Comparison of ENCODE assay signal across 1 cellular context in the genomic region with DNA sequence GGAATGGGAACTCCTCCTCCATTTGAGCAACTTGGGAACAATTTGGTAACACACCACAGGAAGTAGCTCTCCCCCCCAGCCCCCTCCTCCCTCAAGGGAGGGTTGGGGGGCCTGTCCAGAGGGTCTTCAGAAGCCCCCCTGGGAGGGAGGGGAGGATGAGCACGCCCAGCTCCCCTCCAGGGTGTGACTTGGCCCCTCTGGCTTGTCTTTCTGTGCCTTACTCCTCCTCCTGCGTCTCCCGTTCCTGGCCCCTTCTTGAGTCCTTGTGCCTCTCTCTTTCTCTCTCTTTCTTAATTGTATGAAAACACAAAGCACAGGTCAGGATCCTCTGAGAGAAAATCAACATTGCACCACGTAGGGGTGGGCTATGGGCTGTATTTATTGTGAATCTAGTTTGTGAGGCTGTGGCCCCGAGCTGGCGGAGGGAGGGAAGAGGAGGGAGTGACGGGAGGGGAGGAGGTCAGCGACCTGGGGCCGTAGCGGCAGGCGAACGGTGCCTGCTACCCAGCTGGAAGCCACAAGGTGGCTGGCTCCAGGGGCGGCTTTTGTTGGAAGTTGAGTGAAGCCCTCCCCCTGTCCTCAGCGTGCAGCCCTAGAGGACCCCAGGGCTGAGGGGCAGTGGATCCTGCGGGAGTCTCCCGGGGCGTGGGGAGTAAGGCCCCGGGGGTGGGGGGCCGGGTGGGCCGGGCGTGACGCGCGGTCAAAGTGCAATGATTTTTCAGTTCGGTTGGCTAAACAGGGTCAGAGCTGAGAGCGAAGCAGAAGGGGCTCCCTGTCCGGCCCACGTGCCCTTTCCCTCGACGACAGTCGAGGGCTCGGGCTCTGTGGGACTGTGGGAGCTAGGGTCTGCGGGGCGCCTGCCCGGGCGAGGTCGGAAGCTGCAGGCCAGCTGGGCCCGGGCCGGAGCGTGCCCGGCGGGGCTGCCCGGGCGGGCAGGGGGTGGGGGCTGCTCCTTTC.
TF ChIP-seq lines count a peak whose summit lies in the region.

No MANE protein-coding gene starts in this region.

TF ChIP-seq in HepG2, 621 proteins besides CTCF, POLR2A, EP300 and RAD21 (continued from another document and continues in another):
- TF ChIP-seq, protein P1, sequence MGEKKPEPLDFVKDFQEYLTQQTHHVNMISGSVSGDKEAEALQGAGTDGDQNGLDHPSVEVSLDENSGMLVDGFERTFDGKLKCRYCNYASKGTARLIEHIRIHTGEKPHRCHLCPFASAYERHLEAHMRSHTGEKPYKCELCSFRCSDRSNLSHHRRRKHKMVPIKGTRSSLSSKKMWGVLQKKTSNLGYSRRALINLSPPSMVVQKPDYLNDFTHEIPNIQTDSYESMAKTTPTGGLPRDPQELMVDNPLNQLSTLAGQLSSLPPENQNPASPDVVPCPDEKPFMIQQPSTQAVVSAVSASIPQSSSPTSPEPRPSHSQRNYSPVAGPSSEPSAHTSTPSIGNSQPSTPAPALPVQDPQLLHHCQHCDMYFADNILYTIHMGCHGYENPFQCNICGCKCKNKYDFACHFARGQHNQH (CRISPR knock-in tag; IDR thresholded peaks at IDR 0.05): 0 out of 2 replicates have a peak, but pooled peaks have one; percentile 32
- TF ChIP-seq CCDC6 (CRISPR knock-in tag; IDR thresholded peaks at IDR 0.05) (no peak), ZNF747 (CRISPR knock-in tag; IDR thresholded peaks at IDR 0.05; ENCODE audit: borderline replicate concordance) (no peak), GPN1 (CRISPR knock-in tag; IDR thresholded peaks at IDR 0.05; ENCODE audit: borderline replicate concordance) (no peak), ZNF333 (CRISPR knock-in tag; IDR thresholded peaks at IDR 0.05; ENCODE audit: borderline replicate concordance) (no peak), ZBTB7B (CRISPR knock-in tag; IDR thresholded peaks at IDR 0.05) (no peak), ZNF558 (CRISPR knock-in tag; IDR thresholded peaks at IDR 0.05; ENCODE audit: borderline replicate concordance) (no peak), ZC3H13 (CRISPR knock-in tag; IDR thresholded peaks at IDR 0.05) (no peak), RXRB (CRISPR knock-in tag; IDR thresholded peaks at IDR 0.05; ENCODE audit: borderline replicate concordance) (peak; percentile 73), SETDB1 (CRISPR knock-in tag; IDR thresholded peaks at IDR 0.05; ENCODE audit: borderline replicate concordance) (no peak), THYN1 (CRISPR knock-in tag; IDR thresholded peaks at IDR 0.05; ENCODE audit: borderline replicate concordance, low read depth) (no peak), ZNF598 (CRISPR knock-in tag; IDR thresholded peaks at IDR 0.05; ENCODE audit: borderline replicate concordance) (no peak), SP1 (IDR thresholded peaks at IDR 0.05) (no peak), SP1 (CRISPR knock-in tag; IDR thresholded peaks at IDR 0.05) (no peak), ZBTB3 (CRISPR knock-in tag; IDR thresholded peaks at IDR 0.05; ENCODE audit: borderline replicate concordance, low read depth) (no peak), ZNF607 (CRISPR knock-in tag; IDR thresholded peaks at IDR 0.05; ENCODE audit: borderline replicate concordance) (no peak), ELF4 (CRISPR knock-in tag; IDR thresholded peaks at IDR 0.05; ENCODE audit: borderline replicate concordance) (no peak), PHF8 (CRISPR knock-in tag; IDR thresholded peaks at IDR 0.05) (no peak), KDM2A (CRISPR knock-in tag; IDR thresholded peaks at IDR 0.05; ENCODE audit: borderline replicate concordance, low read depth) (peak; percentile 75), GFI1 (CRISPR knock-in tag; IDR thresholded peaks at IDR 0.05; ENCODE audit: borderline replicate concordance) (no peak), SALL1 (CRISPR knock-in tag; IDR thresholded peaks at IDR 0.05) (peak; percentile 41; the same call in 1 of the 2 replicates), ZNF101 (CRISPR knock-in tag; IDR thresholded peaks at IDR 0.05; ENCODE audit: borderline replicate concordance, low read depth) (no peak), ZFP36 (IDR thresholded peaks at IDR 0.05; ENCODE audit: borderline replicate concordance, low read depth, low read length, partially characterized antibody) (no peak), REPIN1 (CRISPR knock-in tag; IDR thresholded peaks at IDR 0.05; ENCODE audit: borderline replicate concordance, low read depth) (no peak), FOXC1 (CRISPR knock-in tag; IDR thresholded peaks at IDR 0.05; ENCODE audit: borderline replicate concordance) (no peak), GATAD2A (CRISPR knock-in tag; IDR thresholded peaks at IDR 0.05) (peak; percentile 44), ZZZ3 (CRISPR knock-in tag; IDR thresholded peaks at IDR 0.05; ENCODE audit: borderline replicate concordance) (no peak), SCMH1 (CRISPR knock-in tag; IDR thresholded peaks at IDR 0.05; ENCODE audit: borderline replicate concordance) (no peak), ZNF292 (CRISPR knock-in tag; IDR thresholded peaks at IDR 0.05; ENCODE audit: borderline replicate concordance, low read depth) (peak; percentile 45; the same call in 1 of the 2 replicates), NCOA2 (CRISPR knock-in tag; IDR thresholded peaks at IDR 0.05) (peak; percentile 20; the same call in 1 of the 2 replicates), SOX13 (IDR thresholded peaks at IDR 0.05) (no peak), SOX13 (CRISPR knock-in tag; conservative IDR thresholded peaks at IDR 0.05 in 1 of 2, IDR thresholded peaks at IDR 0.05 in 1 of 2) (no peak)
- TF ChIP-seq, protein P2, sequence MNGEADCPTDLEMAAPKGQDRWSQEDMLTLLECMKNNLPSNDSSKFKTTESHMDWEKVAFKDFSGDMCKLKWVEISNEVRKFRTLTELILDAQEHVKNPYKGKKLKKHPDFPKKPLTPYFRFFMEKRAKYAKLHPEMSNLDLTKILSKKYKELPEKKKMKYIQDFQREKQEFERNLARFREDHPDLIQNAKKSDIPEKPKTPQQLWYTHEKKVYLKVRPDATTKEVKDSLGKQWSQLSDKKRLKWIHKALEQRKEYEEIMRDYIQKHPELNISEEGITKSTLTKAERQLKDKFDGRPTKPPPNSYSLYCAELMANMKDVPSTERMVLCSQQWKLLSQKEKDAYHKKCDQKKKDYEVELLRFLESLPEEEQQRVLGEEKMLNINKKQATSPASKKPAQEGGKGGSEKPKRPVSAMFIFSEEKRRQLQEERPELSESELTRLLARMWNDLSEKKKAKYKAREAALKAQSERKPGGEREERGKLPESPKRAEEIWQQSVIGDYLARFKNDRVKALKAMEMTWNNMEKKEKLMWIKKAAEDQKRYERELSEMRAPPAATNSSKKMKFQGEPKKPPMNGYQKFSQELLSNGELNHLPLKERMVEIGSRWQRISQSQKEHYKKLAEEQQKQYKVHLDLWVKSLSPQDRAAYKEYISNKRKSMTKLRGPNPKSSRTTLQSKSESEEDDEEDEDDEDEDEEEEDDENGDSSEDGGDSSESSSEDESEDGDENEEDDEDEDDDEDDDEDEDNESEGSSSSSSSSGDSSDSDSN (CRISPR knock-in tag; IDR thresholded peaks at IDR 0.05): peak; percentile 29; the same call in 1 of the 2 replicates
- TF ChIP-seq, protein P3, sequence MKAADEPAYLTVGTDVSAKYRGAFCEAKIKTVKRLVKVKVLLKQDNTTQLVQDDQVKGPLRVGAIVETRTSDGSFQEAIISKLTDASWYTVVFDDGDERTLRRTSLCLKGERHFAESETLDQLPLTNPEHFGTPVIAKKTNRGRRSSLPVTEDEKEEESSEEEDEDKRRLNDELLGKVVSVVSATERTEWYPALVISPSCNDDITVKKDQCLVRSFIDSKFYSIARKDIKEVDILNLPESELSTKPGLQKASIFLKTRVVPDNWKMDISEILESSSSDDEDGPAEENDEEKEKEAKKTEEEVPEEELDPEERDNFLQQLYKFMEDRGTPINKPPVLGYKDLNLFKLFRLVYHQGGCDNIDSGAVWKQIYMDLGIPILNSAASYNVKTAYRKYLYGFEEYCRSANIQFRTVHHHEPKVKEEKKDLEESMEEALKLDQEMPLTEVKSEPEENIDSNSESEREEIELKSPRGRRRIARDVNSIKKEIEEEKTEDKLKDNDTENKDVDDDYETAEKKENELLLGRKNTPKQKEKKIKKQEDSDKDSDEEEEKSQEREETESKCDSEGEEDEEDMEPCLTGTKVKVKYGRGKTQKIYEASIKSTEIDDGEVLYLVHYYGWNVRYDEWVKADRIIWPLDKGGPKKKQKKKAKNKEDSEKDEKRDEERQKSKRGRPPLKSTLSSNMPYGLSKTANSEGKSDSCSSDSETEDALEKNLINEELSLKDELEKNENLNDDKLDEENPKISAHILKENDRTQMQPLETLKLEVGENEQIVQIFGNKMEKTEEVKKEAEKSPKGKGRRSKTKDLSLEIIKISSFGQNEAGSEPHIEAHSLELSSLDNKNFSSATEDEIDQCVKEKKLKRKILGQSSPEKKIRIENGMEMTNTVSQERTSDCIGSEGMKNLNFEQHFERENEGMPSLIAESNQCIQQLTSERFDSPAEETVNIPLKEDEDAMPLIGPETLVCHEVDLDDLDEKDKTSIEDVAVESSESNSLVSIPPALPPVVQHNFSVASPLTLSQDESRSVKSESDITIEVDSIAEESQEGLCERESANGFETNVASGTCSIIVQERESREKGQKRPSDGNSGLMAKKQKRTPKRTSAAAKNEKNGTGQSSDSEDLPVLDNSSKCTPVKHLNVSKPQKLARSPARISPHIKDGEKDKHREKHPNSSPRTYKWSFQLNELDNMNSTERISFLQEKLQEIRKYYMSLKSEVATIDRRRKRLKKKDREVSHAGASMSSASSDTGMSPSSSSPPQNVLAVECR (CRISPR knock-in tag; IDR thresholded peaks at IDR 0.05; ENCODE audit: borderline replicate concordance): peak; percentile 28; the same call in 1 of the 2 replicates
- TF ChIP-seq, protein P4, sequence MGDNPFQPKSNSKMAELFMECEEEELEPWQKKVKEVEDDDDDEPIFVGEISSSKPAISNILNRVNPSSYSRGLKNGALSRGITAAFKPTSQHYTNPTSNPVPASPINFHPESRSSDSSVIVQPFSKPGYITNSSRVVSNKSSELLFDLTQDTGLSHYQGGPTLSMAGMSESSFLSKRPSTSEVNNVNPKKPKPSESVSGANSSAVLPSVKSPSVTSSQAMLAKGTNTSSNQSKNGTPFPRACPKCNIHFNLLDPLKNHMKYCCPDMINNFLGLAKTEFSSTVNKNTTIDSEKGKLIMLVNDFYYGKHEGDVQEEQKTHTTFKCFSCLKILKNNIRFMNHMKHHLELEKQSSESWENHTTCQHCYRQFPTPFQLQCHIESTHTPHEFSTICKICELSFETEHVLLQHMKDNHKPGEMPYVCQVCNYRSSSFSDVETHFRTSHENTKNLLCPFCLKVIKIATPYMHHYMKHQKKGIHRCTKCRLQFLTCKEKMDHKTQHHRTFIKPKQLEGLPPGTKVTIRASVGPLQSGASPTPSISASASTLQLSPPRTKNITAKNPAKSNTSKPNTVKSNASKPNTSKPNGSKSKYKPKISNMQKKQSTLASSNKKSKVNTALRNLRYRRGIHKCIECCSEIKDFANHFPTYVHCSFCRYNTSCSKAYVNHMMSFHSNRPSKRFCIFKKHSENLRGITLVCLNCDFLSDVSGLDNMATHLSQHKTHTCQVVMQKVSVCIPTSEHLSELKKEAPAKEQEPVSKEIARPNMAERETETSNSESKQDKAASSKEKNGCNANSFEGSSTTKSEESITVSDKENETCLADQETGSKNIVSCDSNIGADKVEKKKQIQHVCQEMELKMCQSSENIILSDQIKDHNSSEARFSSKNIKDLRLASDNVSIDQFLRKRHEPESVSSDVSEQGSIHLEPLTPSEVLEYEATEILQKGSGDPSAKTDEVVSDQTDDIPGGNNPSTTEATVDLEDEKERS (CRISPR knock-in tag; IDR thresholded peaks at IDR 0.05): 0 out of 2 replicates have a peak, but pooled peaks have one; percentile 28
- TF ChIP-seq, protein P5, sequence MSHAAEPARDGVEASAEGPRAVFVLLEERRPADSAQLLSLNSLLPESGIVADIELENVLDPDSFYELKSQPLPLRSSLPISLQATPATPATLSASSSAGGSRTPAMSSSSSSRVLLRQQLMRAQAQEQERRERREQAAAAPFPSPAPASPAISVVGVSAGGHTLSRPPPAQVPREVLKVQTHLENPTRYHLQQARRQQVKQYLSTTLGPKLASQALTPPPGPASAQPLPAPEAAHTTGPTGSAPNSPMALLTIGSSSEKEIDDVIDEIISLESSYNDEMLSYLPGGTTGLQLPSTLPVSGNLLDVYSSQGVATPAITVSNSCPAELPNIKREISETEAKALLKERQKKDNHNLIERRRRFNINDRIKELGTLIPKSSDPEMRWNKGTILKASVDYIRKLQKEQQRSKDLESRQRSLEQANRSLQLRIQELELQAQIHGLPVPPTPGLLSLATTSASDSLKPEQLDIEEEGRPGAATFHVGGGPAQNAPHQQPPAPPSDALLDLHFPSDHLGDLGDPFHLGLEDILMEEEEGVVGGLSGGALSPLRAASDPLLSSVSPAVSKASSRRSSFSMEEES (CRISPR knock-in tag; IDR thresholded peaks at IDR 0.05): no peak
- TF ChIP-seq, protein P6, sequence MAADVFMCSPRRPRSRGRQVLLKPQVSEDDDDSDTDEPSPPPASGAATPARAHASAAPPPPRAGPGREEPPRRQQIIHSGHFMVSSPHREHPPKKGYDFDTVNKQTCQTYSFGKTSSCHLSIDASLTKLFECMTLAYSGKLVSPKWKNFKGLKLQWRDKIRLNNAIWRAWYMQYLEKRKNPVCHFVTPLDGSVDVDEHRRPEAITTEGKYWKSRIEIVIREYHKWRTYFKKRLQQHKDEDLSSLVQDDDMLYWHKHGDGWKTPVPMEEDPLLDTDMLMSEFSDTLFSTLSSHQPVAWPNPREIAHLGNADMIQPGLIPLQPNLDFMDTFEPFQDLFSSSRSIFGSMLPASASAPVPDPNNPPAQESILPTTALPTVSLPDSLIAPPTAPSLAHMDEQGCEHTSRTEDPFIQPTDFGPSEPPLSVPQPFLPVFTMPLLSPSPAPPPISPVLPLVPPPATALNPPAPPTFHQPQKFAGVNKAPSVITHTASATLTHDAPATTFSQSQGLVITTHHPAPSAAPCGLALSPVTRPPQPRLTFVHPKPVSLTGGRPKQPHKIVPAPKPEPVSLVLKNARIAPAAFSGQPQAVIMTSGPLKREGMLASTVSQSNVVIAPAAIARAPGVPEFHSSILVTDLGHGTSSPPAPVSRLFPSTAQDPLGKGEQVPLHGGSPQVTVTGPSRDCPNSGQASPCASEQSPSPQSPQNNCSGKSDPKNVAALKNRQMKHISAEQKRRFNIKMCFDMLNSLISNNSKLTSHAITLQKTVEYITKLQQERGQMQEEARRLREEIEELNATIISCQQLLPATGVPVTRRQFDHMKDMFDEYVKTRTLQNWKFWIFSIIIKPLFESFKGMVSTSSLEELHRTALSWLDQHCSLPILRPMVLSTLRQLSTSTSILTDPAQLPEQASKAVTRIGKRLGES (CRISPR knock-in tag; IDR thresholded peaks at IDR 0.05; ENCODE audit: borderline replicate concordance): no peak
- TF ChIP-seq, protein P7, sequence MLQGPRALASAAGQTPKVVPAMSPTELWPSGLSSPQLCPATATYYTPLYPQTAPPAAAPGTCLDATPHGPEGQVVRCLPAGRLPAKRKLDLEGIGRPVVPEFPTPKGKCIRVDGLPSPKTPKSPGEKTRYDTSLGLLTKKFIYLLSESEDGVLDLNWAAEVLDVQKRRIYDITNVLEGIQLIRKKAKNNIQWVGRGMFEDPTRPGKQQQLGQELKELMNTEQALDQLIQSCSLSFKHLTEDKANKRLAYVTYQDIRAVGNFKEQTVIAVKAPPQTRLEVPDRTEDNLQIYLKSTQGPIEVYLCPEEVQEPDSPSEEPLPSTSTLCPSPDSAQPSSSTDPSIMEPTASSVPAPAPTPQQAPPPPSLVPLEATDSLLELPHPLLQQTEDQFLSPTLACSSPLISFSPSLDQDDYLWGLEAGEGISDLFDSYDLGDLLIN (CRISPR knock-in tag; IDR thresholded peaks at IDR 0.05; ENCODE audit: borderline replicate concordance): no peak
- TF ChIP-seq, protein P8, sequence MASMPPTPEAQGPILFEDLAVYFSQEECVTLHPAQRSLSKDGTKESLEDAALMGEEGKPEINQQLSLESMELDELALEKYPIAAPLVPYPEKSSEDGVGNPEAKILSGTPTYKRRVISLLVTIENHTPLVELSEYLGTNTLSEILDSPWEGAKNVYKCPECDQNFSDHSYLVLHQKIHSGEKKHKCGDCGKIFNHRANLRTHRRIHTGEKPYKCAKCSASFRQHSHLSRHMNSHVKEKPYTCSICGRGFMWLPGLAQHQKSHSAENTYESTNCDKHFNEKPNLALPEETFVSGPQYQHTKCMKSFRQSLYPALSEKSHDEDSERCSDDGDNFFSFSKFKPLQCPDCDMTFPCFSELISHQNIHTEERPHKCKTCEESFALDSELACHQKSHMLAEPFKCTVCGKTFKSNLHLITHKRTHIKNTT (CRISPR knock-in tag; IDR thresholded peaks at IDR 0.05): no peak
